In genomic region chr3:78901544-78901943, GRCh38 we compare ENCODE assay signal across 9 cellular contexts.
"Had no signal": no experiment of that assay in that cellular context is flagged by ENCODE, and none has a peak within 500 bp of the region (broad histone marks: within the 10 kb centered on the region; RNA-seq: fewer than 3 reads in every experiment).

No MANE protein-coding gene starts in this region.

- H3K9ac ChIP-seq: GM23248 had no signal

- H3K9me3 Mint-ChIP-seq: HFFc6, IgD-negative memory B cell had no signal

- DNase-seq: GM23248, GOT3, H7, HFFc6 had no signal

- ATAC-seq: HCT116, HepG2 had no signal

- H3K4me1 Mint-ChIP-seq: IgD-negative memory B cell had no signal

- H2AFZ ChIP-seq: GM23248 had no signal

- H3K27ac ChIP-seq: GM23248, HL-60 had no signal

- H3K27me3 Mint-ChIP-seq: IgD-negative memory B cell had no signal

- H3K36me3 Mint-ChIP-seq: IgD-negative memory B cell had no signal

- H3K36me3 ChIP-seq: HAP-1 had no signal

- H3K4me3 ChIP-seq: GM23248, HAP-1 had no signal

- H3K27ac Mint-ChIP-seq: HFFc6, IgD-negative memory B cell had no signal

- H3K4me3 Mint-ChIP-seq: HFFc6, IgD-negative memory B cell had no signal

- H3K9me3 ChIP-seq: HAP-1 had no signal
